ENCODE assay signal across 10 cellular contexts in the genomic region with DNA sequence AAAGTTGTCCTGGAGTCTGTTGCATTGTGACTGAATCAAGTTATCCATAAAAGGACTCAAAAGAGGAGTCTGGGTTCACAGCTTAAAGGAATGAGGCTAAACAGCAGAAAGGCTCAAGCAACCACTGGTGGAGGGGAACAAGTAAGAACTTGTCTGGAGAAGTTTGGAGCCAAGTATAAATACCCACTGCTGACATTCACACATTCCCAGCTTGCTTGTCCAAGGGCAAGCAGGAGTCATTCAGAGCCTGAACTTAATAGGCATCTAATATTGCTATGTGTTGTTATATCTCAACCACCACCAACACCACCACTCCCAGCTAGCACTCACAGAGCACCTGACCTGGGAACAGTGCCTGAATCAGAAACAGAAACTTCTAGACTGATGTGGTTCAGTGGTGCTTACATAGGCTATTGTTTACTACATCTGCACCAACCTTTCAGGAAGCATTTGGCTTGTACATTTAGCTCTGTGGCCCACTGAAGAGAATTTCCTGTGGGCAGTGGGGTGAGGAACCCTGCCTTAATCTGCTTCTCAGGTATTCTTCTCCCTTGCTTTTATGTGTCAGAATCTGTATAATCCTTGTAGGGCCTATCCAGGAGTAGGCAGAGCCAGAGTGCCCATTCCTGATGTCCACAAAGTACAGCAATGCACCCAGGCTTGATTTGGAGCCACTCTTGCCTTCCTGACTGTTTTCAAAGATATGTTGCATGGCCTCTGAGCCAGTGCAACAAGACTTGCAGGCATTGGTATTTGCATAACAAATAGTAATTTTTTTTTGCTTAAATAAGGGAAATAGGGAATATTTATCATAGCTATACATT. TPM values are rescaled to one million over a fixed set of nuclear protein-coding genes. Genes with fewer than 3 reads are reported as not detected.
A peak's percentile ranks its signal among the peaks of the same experiment; 100 is the strongest.
DNase-seq lines count a peak whose midpoint lies in the region; ATAC-seq, FAIRE-seq and TF ChIP-seq lines count a peak whose summit lies in the region.
"Not testable (repeated sequence)": the region's sequence is repeated elsewhere in the genome, so short reads cannot be mapped to it uniquely, and the experiment has no call there.
"Had no signal": no experiment of that assay in that cellular context is flagged by ENCODE, and none has a peak within 500 bp of the region (broad histone marks: within the 10 kb centered on the region; RNA-seq: fewer than 3 reads in every experiment).

No MANE protein-coding gene starts in this region.

- not testable (repeated sequence) for H3K27me3 ChIP-seq in upper lobe of right lung

- H3K4me1 Mint-ChIP-seq in naive thymus-derived CD8-positive, alpha-beta T cell: peaks cover 1 to 40% (median 7%) of the 10 kb centered on the region in 4 donors

- H3K4me3 ChIP-seq in upper lobe of right lung: not testable (repeated sequence)

- ATAC-seq in GM21528 (IDR thresholded peaks at IDR 0.05; ENCODE audit: low FRiP score, unreplicated experiment) (peak; percentile 75), HG03064 (IDR thresholded peaks at IDR 0.05; ENCODE audit: low read depth, unreplicated experiment) (peak; percentile 69), upper lobe of right lung (peak; percentile 47)
- peak; percentile 30 for ATAC-seq in naive thymus-derived CD8-positive, alpha-beta T cell

- peak overlapping the region in 1 of 10 donors; percentile 32 for H3K4me3 Mint-ChIP-seq in naive thymus-derived CD8-positive, alpha-beta T cell

- H3K27me3 Mint-ChIP-seq in naive thymus-derived CD8-positive, alpha-beta T cell: not testable (repeated sequence)

- H3K9me3 ChIP-seq in upper lobe of right lung: not testable (repeated sequence)

- H3K36me3 ChIP-seq in upper lobe of right lung: not testable (repeated sequence)

- FAIRE-seq in GM18507 (lab: Jason Lieb, UNC): peak; percentile 71

- H3K4me1 ChIP-seq in upper lobe of right lung: not testable (repeated sequence)

- peak overlapping the region in 4 of 10 donors; percentile 18 to 79 (median 52) for H3K27ac Mint-ChIP-seq in naive thymus-derived CD8-positive, alpha-beta T cell

- not testable (repeated sequence) for H3K27ac ChIP-seq in upper lobe of right lung

- H3K36me3 Mint-ChIP-seq in naive thymus-derived CD8-positive, alpha-beta T cell: not testable (repeated sequence)

- TF ChIP-seq CTCF in upper lobe of right lung (IDR thresholded peaks at IDR 0.05): not testable (repeated sequence)

- intact Hi-C loops in upper lobe of right lung (cut with DNase I): not testable (repeated sequence)

- POLR2A ChIA-PET in naive thymus-derived CD8-positive, alpha-beta T cell (lab: Charles Lee): not testable (repeated sequence)

- H3K9me3 Mint-ChIP-seq in naive thymus-derived CD8-positive, alpha-beta T cell: not testable (repeated sequence)

- not testable (repeated sequence) for DNase-seq in GM18507 (ENCODE audit: extremely low spot score, insufficient read length, low read depth); upper lobe of right lung
- DNase-seq in NCI-H446 treated with DMSO at 0.1 percent for 48 hours (lab: John Stamatoyannopoulos, UW) (peak; percentile 54), astrocyte of the hippocampus (ENCODE audit: low read depth, low spot score) (peak; percentile 62), glomerular visceral epithelial cell (ENCODE audit: extremely low spot score) (peak; percentile 55)
- DNase-seq in naive thymus-derived CD8-positive, alpha-beta T cell: peak in 1 of 10 donors; percentile 13

RNA-seq across cellular contexts. Expression of gene SLC38A11, which starts 36.5 kb away (rescaled TPM):
- under 1 TPM; 0.42 to 0.74 TPM for total RNA-seq in naive thymus-derived CD8-positive, alpha-beta T cell
- polyA plus RNA-seq in naive thymus-derived CD8-positive, alpha-beta T cell: not detected
- 0.41 TPM for total RNA-seq in upper lobe of right lung
- total RNA-seq: activated naive CD4-positive, alpha-beta T cell treated with anti-CD3 and anti-CD28 coated beads, Interleukin-2, amount 50 U/mL, for 72 hours; endodermal cell had no signal
